8 cellular contexts compared by ENCODE assay signal in the genomic region with DNA sequence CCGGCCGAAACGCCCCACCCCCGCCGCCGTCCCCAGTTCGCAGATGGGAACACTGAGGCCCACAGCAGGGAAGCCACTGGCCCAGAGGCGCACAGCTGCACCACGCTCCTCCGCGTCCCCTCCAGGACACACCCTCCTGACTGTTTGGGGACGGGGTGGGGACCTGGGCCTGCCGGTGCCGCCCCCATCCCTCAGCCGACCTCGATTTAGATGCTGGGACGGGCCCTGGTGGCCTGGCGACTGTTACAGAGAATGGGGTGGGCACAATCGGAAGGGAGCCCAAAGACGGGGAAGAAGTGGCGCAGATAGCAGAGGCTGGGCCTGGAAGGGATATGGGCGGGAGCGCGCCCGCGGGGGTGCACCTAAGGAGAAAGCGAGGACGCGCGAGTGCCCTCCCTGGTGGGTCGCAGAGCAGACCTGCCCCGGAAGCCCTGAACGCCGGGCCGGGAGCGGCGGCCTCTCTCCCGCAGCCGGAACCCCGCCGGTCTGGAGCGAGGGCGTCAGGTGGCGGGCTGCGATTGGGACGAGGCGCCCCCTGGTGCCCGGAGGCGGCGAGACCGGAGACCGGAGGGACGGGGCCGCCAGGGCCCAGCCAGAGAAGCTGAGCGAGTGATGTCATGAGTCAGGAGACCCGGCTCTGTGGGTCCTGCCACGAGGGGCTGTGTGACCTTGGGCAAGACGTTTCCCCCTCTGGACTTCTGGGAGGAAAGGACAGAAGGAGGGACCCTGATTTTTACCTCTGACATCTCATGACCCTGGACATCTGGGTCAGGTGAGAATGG.
DNase-seq lines count a peak whose midpoint lies in the region; ATAC-seq lines count a peak whose summit lies in the region.

No MANE protein-coding gene starts in this region.

- DNase-seq in Ammon's horn (ENCODE audit: low spot score) (peak; percentile 85), NCI-H69 (lab: John Stamatoyannopoulos, UW) (peak; percentile 87), mesenteric fat pad (ENCODE audit: low spot score) (peak; percentile 96)
- DNase-seq in activated CD8-positive, alpha-beta T cell treated with anti-CD3 and anti-CD28 coated beads, Interleukin-2, amount 10 ng/mL, durations not matched to agents 7 days and 5 days = peak; percentile 86
- peak; percentile 82 to 87 (median 87) for DNase-seq in effector memory CD8-positive, alpha-beta T cell
- DNase-seq in stimulated activated CD8-positive, alpha-beta memory T cell treated with anti-CD3 and anti-CD28 coated beads, Interleukin-12 subunit alpha, Interleukin-12 subunit beta, amount 100 ng/mL, for 4 hours (ENCODE audit: low read depth) = peak; percentile 76

- peak overlapping the region; percentile 76 for H3K4me3 Mint-ChIP-seq in activated CD8-positive, alpha-beta T cell treated with anti-CD3 and anti-CD28 coated beads, Interleukin-2, amount 10 ng/mL, durations not matched to agents 7 days and 5 days
- peak overlapping the region; percentile 88 to 98 for H3K4me3 Mint-ChIP-seq in effector memory CD8-positive, alpha-beta T cell

- CTCF ChIA-PET in activated CD8-positive, alpha-beta T cell treated with anti-CD3 and anti-CD28 coated beads, Interleukin-2, amount 10 ng/mL, durations not matched to agents 7 days and 5 days (lab: Charles Lee) = interaction anchor here (0.6 to 5.2 kb wide), 33 partner anchors 8 to 127 kb away, joined by 3 to 52 read pairs (median 4); no protein-coding TSS in a partner anchor

- H3K4me1 Mint-ChIP-seq in activated CD8-positive, alpha-beta T cell treated with anti-CD3 and anti-CD28 coated beads, Interleukin-2, amount 10 ng/mL, durations not matched to agents 7 days and 5 days (ENCODE audit: low read depth) = peaks cover 25% of the 10 kb centered on the region
- H3K4me1 Mint-ChIP-seq in effector memory CD8-positive, alpha-beta T cell (ENCODE audit: low read depth in 2 of 2) = peaks cover 49 to 51% of the 10 kb centered on the region in 2 donors

- ATAC-seq in GM18873 (IDR thresholded peaks at IDR 0.05; ENCODE audit: low FRiP score, unreplicated experiment) (peak; percentile 59), HG03159 (IDR thresholded peaks at IDR 0.05; ENCODE audit: unreplicated experiment) (peak; percentile 72)
- ATAC-seq in activated CD8-positive, alpha-beta T cell treated with anti-CD3 and anti-CD28 coated beads, Interleukin-2, amount 10 ng/mL, durations not matched to agents 7 days and 5 days = peak; percentile 90
- peak; percentile 81 for ATAC-seq in effector memory CD8-positive, alpha-beta T cell (replicated peaks)

- peak overlapping the region; percentile 44 for H3K27ac Mint-ChIP-seq in activated CD8-positive, alpha-beta T cell treated with anti-CD3 and anti-CD28 coated beads, Interleukin-2, amount 10 ng/mL, durations not matched to agents 7 days and 5 days
- peak overlapping the region; percentile 92 to 98 for H3K27ac Mint-ChIP-seq in effector memory CD8-positive, alpha-beta T cell

- H3K9me3 Mint-ChIP-seq in activated CD8-positive, alpha-beta T cell treated with anti-CD3 and anti-CD28 coated beads, Interleukin-2, amount 10 ng/mL, durations not matched to agents 7 days and 5 days (ENCODE audit: insufficient read depth) = no peaks in the 10 kb centered on the region
- H3K9me3 Mint-ChIP-seq in effector memory CD8-positive, alpha-beta T cell = no peaks in the 10 kb centered on the region

- no peaks in the 10 kb centered on the region for H3K27me3 Mint-ChIP-seq in activated CD8-positive, alpha-beta T cell treated with anti-CD3 and anti-CD28 coated beads, Interleukin-2, amount 10 ng/mL, durations not matched to agents 7 days and 5 days (ENCODE audit: low read depth)
- H3K27me3 Mint-ChIP-seq in effector memory CD8-positive, alpha-beta T cell = no peaks in the 10 kb centered on the region

- peaks cover 30% of the 10 kb centered on the region for H3K36me3 Mint-ChIP-seq in activated CD8-positive, alpha-beta T cell treated with anti-CD3 and anti-CD28 coated beads, Interleukin-2, amount 10 ng/mL, durations not matched to agents 7 days and 5 days (ENCODE audit: low read depth)
- H3K36me3 Mint-ChIP-seq in effector memory CD8-positive, alpha-beta T cell (ENCODE audit: insufficient read depth) = peaks cover 48% of the 10 kb centered on the region

- POLR2A ChIA-PET in activated CD8-positive, alpha-beta T cell treated with anti-CD3 and anti-CD28 coated beads, Interleukin-2, amount 10 ng/mL, durations not matched to agents 7 days and 5 days (lab: Charles Lee) = interaction anchor here (0.7 kb wide), 1 partner anchor 9 kb away, joined by 4 read pairs; no protein-coding TSS in a partner anchor

Comparison
In these comparisons a context has a peak if more than half of its experiments do, and no peak if none do; other contexts are left out.
1. Peak in every context shown above with its lines: DNase-seq and ATAC-seq.